Comparison of ENCODE assay signal across 13 cellular contexts in genomic region chr7:70574970-70575799, GRCh38.
A peak's percentile ranks its signal among the peaks of the same experiment; 100 is the strongest.
DNase-seq lines count a peak whose midpoint lies in the region; ATAC-seq and TF ChIP-seq lines count a peak whose summit lies in the region.
"Had no signal": no experiment of that assay in that cellular context is flagged by ENCODE, and none has a peak within 500 bp of the region (broad histone marks: within the 10 kb centered on the region; RNA-seq: fewer than 3 reads in every experiment).

No MANE protein-coding gene starts in this region.

- peaks cover 74% of the 10 kb centered on the region for H3K4me1 Mint-ChIP-seq in nephron
- H3K4me1 Mint-ChIP-seq: activated naive CD8-positive, alpha-beta T cell treated with anti-CD3 and anti-CD28 coated beads for 36 hours had no signal

- H3K36me3 Mint-ChIP-seq in nephron (ENCODE audit: low read depth): peaks cover 13% of the 10 kb centered on the region
- H3K36me3 Mint-ChIP-seq: activated naive CD8-positive, alpha-beta T cell treated with anti-CD3 and anti-CD28 coated beads for 36 hours had no signal

- H3K27ac Mint-ChIP-seq in nephron: peak overlapping the region; percentile 67 to 71 (median 67)
- H3K27ac Mint-ChIP-seq: activated CD8-positive, alpha-beta T cell treated with anti-CD3 and anti-CD28 coated beads for 36 hours; activated naive CD8-positive, alpha-beta T cell treated with anti-CD3 and anti-CD28 coated beads for 36 hours had no signal

- ATAC-seq in HG02623 (IDR thresholded peaks at IDR 0.05; ENCODE audit: unreplicated experiment) (no peak), HG03135 (IDR thresholded peaks at IDR 0.05; ENCODE audit: unreplicated experiment) (no peak)
- ATAC-seq: activated CD8-positive, alpha-beta T cell treated with anti-CD3 and anti-CD28 coated beads for 36 hours had no signal

- TF ChIP-seq CTCF in nephron (IDR thresholded peaks at IDR 0.05; ENCODE audit: unreplicated experiment in 3 of 3): no peak

- no peaks in the 10 kb centered on the region for H3K27me3 Mint-ChIP-seq in nephron (ENCODE audit: low read depth)
- H3K27me3 Mint-ChIP-seq: activated CD8-positive, alpha-beta T cell treated with anti-CD3 and anti-CD28 coated beads for 36 hours; activated naive CD8-positive, alpha-beta T cell treated with anti-CD3 and anti-CD28 coated beads for 36 hours had no signal

- peak overlapping the region; percentile 7 for H3K27ac ChIP-seq in caudate nucleus (ENCODE audit: low read depth, low read length)
- H3K27ac ChIP-seq: neutrophil, stomach had no signal

- peak overlapping the region in 2 of 3 experiments; percentile 31 to 57 for H3K4me3 Mint-ChIP-seq in nephron
- H3K4me3 Mint-ChIP-seq: activated CD8-positive, alpha-beta T cell treated with anti-CD3 and anti-CD28 coated beads for 36 hours; activated naive CD8-positive, alpha-beta T cell treated with anti-CD3 and anti-CD28 coated beads for 36 hours had no signal

- no peaks in the 10 kb centered on the region for H3K9me3 Mint-ChIP-seq in nephron
- H3K9me3 Mint-ChIP-seq: activated CD8-positive, alpha-beta T cell treated with anti-CD3 and anti-CD28 coated beads for 36 hours; activated naive CD8-positive, alpha-beta T cell treated with anti-CD3 and anti-CD28 coated beads for 36 hours had no signal

- DNase-seq in EL (peak; percentile 8), NCI-H2227 (lab: John Stamatoyannopoulos, UW; ENCODE audit: unreplicated experiment) (peak; percentile 58), caudate nucleus (lab: John Stamatoyannopoulos, UW) (peak in 31 of 61 donors; percentile 8 to 77 (median 42)), hepatic stellate cell (ENCODE audit: low spot score) (no peak), NCI-H128 (lab: John Stamatoyannopoulos, UW; ENCODE audit: unreplicated experiment) (no peak)
- DNase-seq: activated CD8-positive, alpha-beta T cell treated with anti-CD3 and anti-CD28 coated beads for 36 hours; activated naive CD8-positive, alpha-beta T cell treated with anti-CD3 and anti-CD28 coated beads for 36 hours; stimulated activated CD4-positive, alpha-beta T cell treated with anti-CD3 and anti-CD28 coated beads, Interleukin-2, amount 100 ng/mL, for 24 hours; stomach had no signal

Comparison
In these comparisons a context has a peak if more than half of its experiments do, and no peak if none do; other contexts are left out.
1. DNase-seq: peak in EL (single experiment), NCI-H2227 (single experiment) and caudate nucleus (31 of 61); none in hepatic stellate cell (single experiment) and NCI-H128 (single experiment).